ENCODE assay signal across 16 cellular contexts in genomic region chr5:179150011-179150410, GRCh38.
DNase-seq lines count a peak whose midpoint lies in the region; ATAC-seq and TF ChIP-seq lines count a peak whose summit lies in the region.
"Had no signal": no experiment of that assay in that cellular context is flagged by ENCODE, and none has a peak within 500 bp of the region (broad histone marks: within the 10 kb centered on the region; RNA-seq: fewer than 3 reads in every experiment).

No MANE protein-coding gene starts in this region.

- H3K4me3 ChIP-seq in right atrium auricular region (no peak overlapping the region), neuronal stem cell (ENCODE audit: low read length in 2 of 2) (no peak overlapping the region), aorta (ENCODE audit: low read length in 2 of 2) (no peak overlapping the region), esophagus squamous epithelium (no peak overlapping the region), MG63 (no peak overlapping the region)
- H3K4me3 ChIP-seq: BLaER1 had no signal

- no peak overlapping the region for H4K91ac ChIP-seq in neuronal stem cell (ENCODE audit: low read depth, low read length, poor library complexity)

- TF ChIP-seq CTCF in right atrium auricular region (IDR thresholded peaks at IDR 0.05) (no peak), esophagus squamous epithelium (IDR thresholded peaks at IDR 0.05) (no peak)

- no peak overlapping the region for H2BK120ac ChIP-seq in neuronal stem cell (ENCODE audit: low read depth, low read length)

- H3K9ac ChIP-seq in neuronal stem cell (ENCODE audit: low read depth, low read length, poor library complexity) = no peak overlapping the region
- H3K9ac ChIP-seq: BLaER1 had no signal

- H2BK12ac ChIP-seq in neuronal stem cell (ENCODE audit: low read length) = no peak overlapping the region

- H3K14ac ChIP-seq in neuronal stem cell (ENCODE audit: low read length) = no peak overlapping the region

- H3K27me3 ChIP-seq in right atrium auricular region (no peaks in the 10 kb centered on the region), neuronal stem cell (ENCODE audit: control insufficient read depth in 3 of 3, insufficient read depth in 3 of 3, low read depth in 1 of 3, low read length in 3 of 3) (peaks cover 0 to 4% (median 0%) of the 10 kb centered on the region in 3 experiments), aorta (ENCODE audit: control insufficient read depth in 1 of 2, insufficient read depth in 2 of 2, low read length in 1 of 2) (no peaks in the 10 kb centered on the region), esophagus squamous epithelium (no peaks in the 10 kb centered on the region), MG63 (no peaks in the 10 kb centered on the region)
- H3K27me3 ChIP-seq: BLaER1 had no signal

- H2AFZ ChIP-seq in neuronal stem cell (ENCODE audit: low read length) = no peak overlapping the region

- TF ChIP-seq POLR2A in esophagus squamous epithelium (IDR thresholded peaks at IDR 0.05) = no peak

- WGBS in neuronal stem cell (ENCODE audit: extremely low coverage in 2 of 2, insufficient read length in 2 of 2, insufficient replicate concordance in 1 of 2), 2 donors = no CpG with 5 or more reads among the region's 7 CpGs
- 64 to 88% methylated on average over 7 of the region's 7 CpGs for WGBS in aorta, 2 donors
- 61 to 65% methylated on average over 4 to 7 of the region's 7 CpGs for WGBS in esophagus squamous epithelium, 2 donors

- H2AK5ac ChIP-seq in neuronal stem cell (ENCODE audit: low read depth, low read length) = no peak overlapping the region

- H3K36me3 ChIP-seq in right atrium auricular region (no peaks in the 10 kb centered on the region), neuronal stem cell (replicated peaks in 1 of 2; ENCODE audit: control insufficient read depth in 2 of 2, insufficient read depth in 2 of 2, low read length in 2 of 2) (no peaks in the 10 kb centered on the region), aorta (ENCODE audit: control insufficient read depth in 1 of 2, insufficient read depth in 2 of 2, low read length in 1 of 2) (no peaks in the 10 kb centered on the region), esophagus squamous epithelium (no peaks in the 10 kb centered on the region), MG63 (peaks cover 86% of the 10 kb centered on the region)
- H3K36me3 ChIP-seq: BLaER1 had no signal

- no peak overlapping the region for H2BK15ac ChIP-seq in neuronal stem cell (ENCODE audit: low read length)

- H3K27ac ChIP-seq in right atrium auricular region (no peak overlapping the region), neuronal stem cell (replicated peaks; ENCODE audit: low read length) (no peak overlapping the region), aorta (ENCODE audit: low read depth in 1 of 2, low read length in 2 of 2) (no peak overlapping the region), esophagus squamous epithelium (no peak overlapping the region)
- H3K27ac ChIP-seq: BLaER1 had no signal

- H3K9me3 ChIP-seq in right atrium auricular region = no peaks in the 10 kb centered on the region
- no peaks in the 10 kb centered on the region for H3K9me3 ChIP-seq in neuronal stem cell (replicated peaks in 1 of 2; ENCODE audit: control insufficient read depth in 2 of 2, insufficient read depth in 1 of 2, low read depth in 1 of 2, low read length in 2 of 2)
- H3K9me3 ChIP-seq in aorta (ENCODE audit: control insufficient read depth, low read length) = no peaks in the 10 kb centered on the region
- no peaks in the 10 kb centered on the region for H3K9me3 ChIP-seq in esophagus squamous epithelium
- H3K9me3 ChIP-seq in MG63 = no peaks in the 10 kb centered on the region
- H3K9me3 ChIP-seq: BLaER1 had no signal

- no peak overlapping the region for H4K8ac ChIP-seq in neuronal stem cell (ENCODE audit: low read depth, low read length)

- H3K4me2 ChIP-seq in neuronal stem cell (ENCODE audit: insufficient read depth, low read length, poor library complexity, severe bottlenecking) = no peak overlapping the region
- H3K4me2 ChIP-seq: BLaER1 had no signal

- DNase-seq in Right ventricle myocardium inferior (ENCODE audit: missing footprints) = peak; percentile 45
- DNase-seq in right atrium auricular region (ENCODE audit: low spot score) = no peak
- DNase-seq in left cardiac atrium = peak; percentile 8
- DNase-seq in neuronal stem cell (ENCODE audit: low spot score) = no peak
- peak; percentile 36 to 69 for DNase-seq in aorta
- no peak for DNase-seq in esophagus squamous epithelium (lab: John Stamatoyannopoulos, UW)
- no peak for DNase-seq in MG63
- DNase-seq: 8988T; AML-193; CD4-positive, CD25-positive, alpha-beta regulatory T cell; DMS53; GF-D8; GOT3; H9 had no signal

- ATAC-seq in Right ventricle myocardium inferior (no peak), left cardiac atrium (no peak), aorta (ENCODE audit: low FRiP score) (no peak), HG02970 (IDR thresholded peaks at IDR 0.05; ENCODE audit: low FRiP score, unreplicated experiment) (no peak)

- H3K4me1 ChIP-seq in right atrium auricular region = no peaks in the 10 kb centered on the region
- H3K4me1 ChIP-seq in neuronal stem cell (ENCODE audit: control insufficient read depth in 2 of 2, insufficient read depth in 1 of 2, low read depth in 1 of 2, low read length in 2 of 2) = no peaks in the 10 kb centered on the region
- no peaks in the 10 kb centered on the region for H3K4me1 ChIP-seq in aorta (ENCODE audit: control insufficient read depth in 1 of 2, insufficient read depth in 2 of 2, low read length in 2 of 2)
- no peaks in the 10 kb centered on the region for H3K4me1 ChIP-seq in esophagus squamous epithelium

- no peak overlapping the region for H3K4ac ChIP-seq in neuronal stem cell (ENCODE audit: low read length)

- no peak overlapping the region for H2BK5ac ChIP-seq in neuronal stem cell (ENCODE audit: low read length)

- peak overlapping the region; percentile 27 for H3K18ac ChIP-seq in neuronal stem cell (ENCODE audit: low read length)

- intact Hi-C loops in Right ventricle myocardium inferior (cut with DNase I) (no loop called here), left cardiac atrium (cut with DNase I) (no loop called here), aorta (cut with DNase I) (no loop called here), esophagus squamous epithelium (cut with DNase I) (no loop called here)

- H3K79me1 ChIP-seq in neuronal stem cell (ENCODE audit: low read depth, low read length) = no peaks in the 10 kb centered on the region

- no peak overlapping the region for H3K23ac ChIP-seq in neuronal stem cell (ENCODE audit: low read depth, low read length, poor library complexity)

Comparison
In these comparisons a context has a peak if more than half of its experiments do, and no peak if none do; other contexts are left out.
1. DNase-seq: peak in Right ventricle myocardium inferior (single experiment), left cardiac atrium (single experiment) and aorta (2 of 2); none in right atrium auricular region (single experiment), neuronal stem cell (single experiment), esophagus squamous epithelium (single experiment) and MG63 (single experiment).